ENCODE assay signal across 1 cellular context in the genomic region with DNA sequence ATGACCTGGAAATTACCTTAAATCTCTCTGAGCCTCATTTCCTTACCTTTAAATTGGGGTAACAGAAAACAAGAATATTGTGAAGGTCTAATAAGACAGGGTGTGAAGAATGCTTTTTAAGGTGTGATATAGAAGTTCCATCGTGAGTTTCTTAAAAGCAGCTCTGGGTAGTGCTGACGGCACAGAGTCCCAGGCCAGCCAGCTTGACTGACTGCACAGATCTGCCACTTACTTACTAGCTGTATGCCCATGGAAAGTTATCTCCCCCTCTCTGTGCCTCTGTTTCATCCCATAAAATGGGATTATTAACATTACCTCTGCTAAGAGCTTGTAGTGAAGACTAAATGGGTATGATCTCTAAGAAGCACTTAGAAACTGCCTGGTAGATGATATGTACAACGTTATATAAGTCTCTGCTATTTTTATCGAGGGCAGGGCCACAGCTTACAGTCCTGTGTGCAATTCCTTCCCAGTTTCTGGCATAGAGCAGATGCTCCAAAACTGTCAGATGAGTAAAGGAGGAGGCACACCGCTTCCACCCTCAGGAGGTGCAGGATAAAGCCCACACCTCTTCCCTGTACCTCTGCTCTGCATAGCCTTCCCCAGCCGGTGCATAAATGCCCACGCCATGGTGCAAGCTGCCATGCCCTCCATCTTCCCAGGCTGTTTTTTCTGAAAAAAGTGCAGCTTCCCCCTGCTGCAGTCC.
TF ChIP-seq lines count a peak whose summit lies in the region.

No MANE protein-coding gene starts in this region.

TF ChIP-seq in H1, 55 proteins besides CTCF, POLR2A, EP300 and RAD21:
- no peak for TF ChIP-seq JUN (IDR thresholded peaks at IDR 0.05; ENCODE audit: low read depth, low read length)
- no peak for TF ChIP-seq KDM4A (IDR thresholded peaks at IDR 0.05; ENCODE audit: low read depth, low read length, severe bottlenecking)
- TF ChIP-seq EZH2 (IDR thresholded peaks at IDR 0.05; ENCODE audit: low read depth, low read length, severe bottlenecking): no peak
- TF ChIP-seq SP1 (IDR thresholded peaks at IDR 0.05; ENCODE audit: low read depth, low read length): no peak
- no peak for TF ChIP-seq BACH1 (IDR thresholded peaks at IDR 0.05; ENCODE audit: low read length)
- TF ChIP-seq SP4 (IDR thresholded peaks at IDR 0.05; ENCODE audit: low read length): no peak
- TF ChIP-seq CEBPB (IDR thresholded peaks at IDR 0.05; ENCODE audit: low read depth, low read length): no peak
- no peak for TF ChIP-seq RXRA (IDR thresholded peaks at IDR 0.05; ENCODE audit: insufficient read depth, low read depth, low read length)
- no peak for TF ChIP-seq POLR2AphosphoS5 (IDR thresholded peaks at IDR 0.05; ENCODE audit: low read depth, low read length)
- no peak for TF ChIP-seq GABPA (IDR thresholded peaks at IDR 0.05; ENCODE audit: borderline replicate concordance, insufficient read depth, low read length)
- no peak for TF ChIP-seq NANOG (IDR thresholded peaks at IDR 0.05; ENCODE audit: insufficient read depth, low read depth, low read length, poor library complexity, severe bottlenecking)
- TF ChIP-seq CBX5 (IDR thresholded peaks at IDR 0.05; ENCODE audit: low read depth, low read length): no peak
- TF ChIP-seq, protein P1, sequence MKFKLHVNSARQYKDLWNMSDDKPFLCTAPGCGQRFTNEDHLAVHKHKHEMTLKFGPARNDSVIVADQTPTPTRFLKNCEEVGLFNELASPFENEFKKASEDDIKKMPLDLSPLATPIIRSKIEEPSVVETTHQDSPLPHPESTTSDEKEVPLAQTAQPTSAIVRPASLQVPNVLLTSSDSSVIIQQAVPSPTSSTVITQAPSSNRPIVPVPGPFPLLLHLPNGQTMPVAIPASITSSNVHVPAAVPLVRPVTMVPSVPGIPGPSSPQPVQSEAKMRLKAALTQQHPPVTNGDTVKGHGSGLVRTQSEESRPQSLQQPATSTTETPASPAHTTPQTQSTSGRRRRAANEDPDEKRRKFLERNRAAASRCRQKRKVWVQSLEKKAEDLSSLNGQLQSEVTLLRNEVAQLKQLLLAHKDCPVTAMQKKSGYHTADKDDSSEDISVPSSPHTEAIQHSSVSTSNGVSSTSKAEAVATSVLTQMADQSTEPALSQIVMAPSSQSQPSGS (IDR thresholded peaks at IDR 0.05; ENCODE audit: low read length): no peak
- no peak for TF ChIP-seq KDM1A (IDR thresholded peaks at IDR 0.05; ENCODE audit: borderline replicate concordance, low read length)
- no peak for TF ChIP-seq RBBP5 (IDR thresholded peaks at IDR 0.05; ENCODE audit: borderline replicate concordance, low read depth, low read length)
TF ChIP-seq in H1: peak in this region for 0.
